8 cellular contexts compared by ENCODE assay signal in the genomic region with DNA sequence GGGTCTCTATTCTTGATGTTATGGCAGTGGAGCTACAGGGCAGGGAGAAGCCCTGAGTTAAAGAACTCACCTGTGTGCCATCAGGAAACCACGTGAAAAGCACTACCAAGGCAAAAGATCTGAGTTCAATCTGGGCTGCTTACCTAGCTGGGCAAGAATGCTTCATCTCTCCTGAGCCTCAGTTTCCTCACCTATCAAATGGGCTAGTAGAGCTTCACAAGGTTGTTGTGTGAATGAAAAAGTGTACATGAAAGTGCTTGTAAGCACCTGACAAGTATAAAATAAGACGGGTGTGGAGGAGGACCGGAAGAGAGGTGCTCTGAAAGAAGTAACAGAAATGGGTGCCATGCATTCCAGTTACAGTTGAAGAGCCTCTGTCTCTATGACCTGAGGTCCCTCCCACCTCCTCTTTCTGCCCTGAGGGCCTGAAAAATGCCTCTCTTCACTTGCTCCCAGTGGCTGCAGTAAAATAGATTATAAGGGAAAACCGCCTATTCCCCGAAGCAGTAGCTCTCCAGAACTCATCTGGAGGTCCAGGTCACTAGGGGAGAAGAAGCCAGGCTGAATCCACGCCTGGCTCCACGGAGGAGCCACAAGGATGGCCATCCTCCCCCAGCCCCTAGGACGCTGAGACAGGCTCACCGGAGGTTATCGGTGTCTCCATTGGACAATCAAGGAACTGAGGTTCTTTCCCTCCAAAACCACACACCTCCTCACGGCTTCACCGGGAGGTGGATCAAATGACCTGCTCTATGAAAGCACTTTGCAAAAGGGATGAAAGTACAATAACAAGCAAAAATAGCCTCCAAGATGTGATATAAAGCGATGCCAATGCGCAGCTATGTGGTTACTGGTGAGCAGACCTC. TPM values are rescaled to one million over a fixed set of nuclear protein-coding genes. Genes with fewer than 3 reads are reported as not detected.
DNase-seq lines count a peak whose midpoint lies in the region; ATAC-seq and TF ChIP-seq lines count a peak whose summit lies in the region.

No MANE protein-coding gene starts in this region.

- H3K27ac ChIP-seq in gastroesophageal sphincter = peak overlapping the region in 3 of 4 donors; percentile 82 to 91 (median 84)
- H3K27ac ChIP-seq in smooth muscle cell (ENCODE audit: low read depth) = no peak overlapping the region

- H3F3A ChIP-seq in smooth muscle cell (ENCODE audit: low read depth) = peaks cover 8% of the 10 kb centered on the region

- H3K4me1 ChIP-seq in gastroesophageal sphincter (peaks cover 0 to 37% (median 10%) of the 10 kb centered on the region in 3 donors), smooth muscle cell (ENCODE audit: low read depth) (peaks cover 11% of the 10 kb centered on the region)

- peak overlapping the region; percentile 99 for H3K4me2 ChIP-seq in smooth muscle cell

- peak overlapping the region; percentile 67 to 82 for H3K4me3 ChIP-seq in gastroesophageal sphincter
- H3K4me3 ChIP-seq in smooth muscle cell = peak overlapping the region; percentile 93

- peaks cover 0 to 8% of the 10 kb centered on the region in 2 donors for H3K36me3 ChIP-seq in gastroesophageal sphincter
- no peaks in the 10 kb centered on the region for H3K36me3 ChIP-seq in smooth muscle cell (ENCODE audit: low read depth)

- WGBS in gastroesophageal sphincter (ENCODE audit: low coverage in 1 of 2), 2 donors = 20 to 32% methylated on average over 1 to 6 of the region's 14 CpGs
- WGBS in smooth muscle cell (ENCODE audit: low lambda C conversion rate) = 33% methylated on average over 14 of the region's 14 CpGs

- no peak for ATAC-seq in gastroesophageal sphincter

- H3K9ac ChIP-seq in smooth muscle cell (ENCODE audit: low read depth) = peak overlapping the region; percentile 12

- H3K79me2 ChIP-seq in smooth muscle cell (ENCODE audit: low read depth) = peaks cover 15% of the 10 kb centered on the region

- peaks cover 28% of the 10 kb centered on the region for H4K20me1 ChIP-seq in smooth muscle cell (ENCODE audit: low read depth)

- H2AFZ ChIP-seq in smooth muscle cell (ENCODE audit: low read depth) = peak overlapping the region; percentile 99

- H3K9me3 ChIP-seq in gastroesophageal sphincter (no peaks in the 10 kb centered on the region), smooth muscle cell (replicated peaks; ENCODE audit: low read depth) (no peaks in the 10 kb centered on the region)

- DNase-seq in NCI-H1436 (lab: John Stamatoyannopoulos, UW) (peak; percentile 7), NCI-H1436 treated with DMSO at 0.1 percent for 48 hours (lab: John Stamatoyannopoulos, UW) (no peak), SK-N-DZ (ENCODE audit: low spot score) (peak; percentile 28), smooth muscle cell (lab: John Stamatoyannopoulos, UW; ENCODE audit: unreplicated experiment) (no peak), MV-4-11 (lab: John Stamatoyannopoulos, UW) (no peak), NCI-H1092 (lab: John Stamatoyannopoulos, UW) (no peak), T1000 (lab: John Stamatoyannopoulos, UW) (no peak)

- H3K27me3 ChIP-seq in gastroesophageal sphincter (no peaks in the 10 kb centered on the region), smooth muscle cell (ENCODE audit: low read depth) (no peaks in the 10 kb centered on the region)

- no peak for TF ChIP-seq CTCF in gastroesophageal sphincter (IDR thresholded peaks at IDR 0.05)
- TF ChIP-seq CTCF in smooth muscle cell (IDR thresholded peaks at IDR 0.05; ENCODE audit: borderline replicate concordance, insufficient read depth, poor library complexity, severe bottlenecking) = no peak

- no peak for TF ChIP-seq EP300 in gastroesophageal sphincter (IDR thresholded peaks at IDR 0.05)

- no peak for TF ChIP-seq POLR2A in gastroesophageal sphincter (IDR thresholded peaks at IDR 0.05)

RNA-seq across cellular contexts. Expression of a gene that starts 1.4 kb away (rescaled TPM):
- 15.4 and 19.7 TPM in 2 replicates for polyA plus RNA-seq in SK-N-DZ (2014; cell fraction: cytosol; rRNA removed)
- polyA plus RNA-seq in SK-N-DZ (2014; cell fraction: nucleus; rRNA removed) = 9.4 and 10.5 TPM in 2 replicates
- total RNA-seq in gastroesophageal sphincter = 10 to 100 TPM; 17.4 to 36.9 (median 20.1) TPM
- 9.7 and 9.9 TPM in 2 replicates for total RNA-seq in smooth muscle cell
- 23.3 and 25.4 TPM in 2 replicates for polyA plus RNA-seq in smooth muscle cell

RNA-seq across cellular contexts. Expression of a gene that starts 43.4 kb away (rescaled TPM):
- 39.1 and 46.5 TPM in 2 replicates for polyA plus RNA-seq in SK-N-DZ (2014; cell fraction: cytosol; rRNA removed)
- polyA plus RNA-seq in SK-N-DZ (2014; cell fraction: nucleus; rRNA removed) = 23.3 and 26.7 TPM in 2 replicates
- 10 to 100 TPM; 16.7 to 34.9 (median 23.5) TPM for total RNA-seq in gastroesophageal sphincter
- total RNA-seq in smooth muscle cell = 33.4 and 45.9 TPM in 2 replicates
- 31.0 and 38.9 TPM in 2 replicates for polyA plus RNA-seq in smooth muscle cell

Comparison
In these comparisons a context has a peak if more than half of its experiments do, and no peak if none do; other contexts are left out.
1. DNase-seq: peak in NCI-H1436 (single experiment) and SK-N-DZ (single experiment); none in NCI-H1436 treated with DMSO at 0.1 percent for 48 hours (single experiment), smooth muscle cell (single experiment), MV-4-11 (single experiment), NCI-H1092 (single experiment) and T1000 (single experiment).